ENCODE assay signal across 12 cellular contexts in the genomic region with DNA sequence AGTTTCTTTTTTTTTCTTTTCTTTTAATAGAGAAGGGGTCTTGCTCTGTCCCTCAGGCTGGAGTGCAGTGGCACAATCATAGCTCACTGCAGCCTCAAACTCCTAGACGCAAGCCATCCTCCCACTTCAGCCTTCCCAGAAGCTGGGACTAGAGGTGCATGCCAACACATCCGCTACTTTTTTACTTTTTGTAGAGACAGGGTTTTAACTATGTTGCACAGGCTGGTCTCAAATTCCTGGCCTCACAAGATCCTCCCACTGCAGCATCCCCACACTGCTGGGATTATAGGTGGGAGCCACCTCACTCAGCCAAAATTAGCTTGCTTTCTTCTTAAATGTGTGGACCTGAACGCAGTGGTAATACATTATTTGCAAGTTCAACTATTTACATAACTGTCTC.
DNase-seq lines count a peak whose midpoint lies in the region; ATAC-seq and TF ChIP-seq lines count a peak whose summit lies in the region.
"Had no signal": no experiment of that assay in that cellular context is flagged by ENCODE, and none has a peak within 500 bp of the region (broad histone marks: within the 10 kb centered on the region; RNA-seq: fewer than 3 reads in every experiment).

No MANE protein-coding gene starts in this region.

- H3K9me3 ChIP-seq in CD4-positive, alpha-beta T cell (ENCODE audit: control insufficient read depth, low read length), result no peaks in the 10 kb centered on the region
- H3K9me3 ChIP-seq in HUES6 (ENCODE audit: control insufficient read depth, insufficient read depth, low read depth, low read length) (no peaks in the 10 kb centered on the region), ovary (no peaks in the 10 kb centered on the region)

- intact Hi-C loops in CD4-positive, alpha-beta T cell (cut with DNase I, micrococcal nuclease), result loop anchor here (2.0 to 5.0 kb wide), 4 partner anchors 15 to 97 kb away; no protein-coding TSS in a partner anchor
- intact Hi-C loops in ovary (cut with DNase I), result loop anchor here in 1 of 4 donors (5.0 kb wide), 1 partner anchor 68 kb away; a partner anchor contains a TSS

- H3K36me3 ChIP-seq in HUES6 (ENCODE audit: control insufficient read depth, insufficient read depth, low read length), result no peaks in the 10 kb centered on the region
- no peaks in the 10 kb centered on the region for H3K36me3 ChIP-seq in ovary

- no peak for DNase-seq in CD4-positive, alpha-beta T cell
- no peak for DNase-seq in activated naive CD8-positive, alpha-beta T cell treated with anti-CD3 and anti-CD28 coated beads, Interleukin-2, amount 10 ng/mL, durations not matched to agents 7 days and 5 days
- DNase-seq in ovary (peak in 1 of 5 donors; percentile 9), foreskin fibroblast (no peak), GM10248 (ENCODE audit: extremely low spot score) (no peak)
- DNase-seq: activated B cell treated with CpG ODN at 0.5 μM for 24 hours; mammary epithelial cell; MM.1S; NCI-H2171 treated with DMSO at 0.1 percent for 48 hours; stimulated activated CD4-positive, alpha-beta T cell treated with anti-CD3 and anti-CD28 coated beads, Interleukin-15, amount 100 ng/mL, for 24 hours had no signal

- H3K27me3 ChIP-seq in CD4-positive, alpha-beta T cell (ENCODE audit: control insufficient read depth, insufficient read depth, low read length), result no peaks in the 10 kb centered on the region
- no peaks in the 10 kb centered on the region for H3K27me3 ChIP-seq in HUES6 (ENCODE audit: control insufficient read depth, insufficient read depth, low read length)
- H3K27me3 ChIP-seq in ovary, result no peaks in the 10 kb centered on the region

- CTCF ChIA-PET in CD4-positive, alpha-beta T cell (lab: Charles Lee), result interaction anchor here (1.1 kb wide), 1 partner anchor 16 kb away, joined by 4 read pairs; no protein-coding TSS in a partner anchor
- CTCF ChIA-PET in GM10248 (lab: Yijun Ruan, JAX), result interaction anchor here (1.0 kb wide), 1 partner anchor 13 kb away, joined by 3 read pairs; no protein-coding TSS in a partner anchor

- H3K36me3 Mint-ChIP-seq in CD4-positive, alpha-beta T cell (ENCODE audit: low read depth), result peaks cover 47% of the 10 kb centered on the region
- peaks cover 14% of the 10 kb centered on the region for H3K36me3 Mint-ChIP-seq in activated naive CD8-positive, alpha-beta T cell treated with anti-CD3 and anti-CD28 coated beads, Interleukin-2, amount 10 ng/mL, durations not matched to agents 7 days and 5 days
- H3K36me3 Mint-ChIP-seq in stimulated activated memory B cell treated with anti-CD40 and anti-IgM and Interleukin-4, amounts not matched to agents 10 μg/mL and 1 μg/mL and 100 μg/mL, for 72 hours, result peaks cover 12% of the 10 kb centered on the region

- H3K27me3 Mint-ChIP-seq in CD4-positive, alpha-beta T cell, result no peaks in the 10 kb centered on the region
- no peaks in the 10 kb centered on the region for H3K27me3 Mint-ChIP-seq in activated naive CD8-positive, alpha-beta T cell treated with anti-CD3 and anti-CD28 coated beads, Interleukin-2, amount 10 ng/mL, durations not matched to agents 7 days and 5 days
- H3K27me3 Mint-ChIP-seq in stimulated activated memory B cell treated with anti-CD40 and anti-IgM and Interleukin-4, amounts not matched to agents 10 μg/mL and 1 μg/mL and 100 μg/mL, for 72 hours, result no peaks in the 10 kb centered on the region
- H3K27me3 Mint-ChIP-seq: activated B cell treated with CpG ODN at 0.5 μM for 24 hours had no signal

- no peak overlapping the region for H3K4me3 ChIP-seq in HUES6 (ENCODE audit: low read depth, low read length)
- peak overlapping the region; percentile 26 for H3K4me3 ChIP-seq in ovary
- no peak overlapping the region for H3K4me3 ChIP-seq in foreskin fibroblast (ENCODE audit: low read depth in 1 of 2, low read length in 2 of 2)

- peak overlapping the region; percentile 90 for H3K4me3 Mint-ChIP-seq in CD4-positive, alpha-beta T cell
- peak overlapping the region; percentile 92 for H3K4me3 Mint-ChIP-seq in activated naive CD8-positive, alpha-beta T cell treated with anti-CD3 and anti-CD28 coated beads, Interleukin-2, amount 10 ng/mL, durations not matched to agents 7 days and 5 days
- no peak overlapping the region for H3K4me3 Mint-ChIP-seq in stimulated activated memory B cell treated with anti-CD40 and anti-IgM and Interleukin-4, amounts not matched to agents 10 μg/mL and 1 μg/mL and 100 μg/mL, for 72 hours

- peaks cover 93% of the 10 kb centered on the region for H3K4me1 Mint-ChIP-seq in CD4-positive, alpha-beta T cell (ENCODE audit: low read depth)
- peaks cover 84% of the 10 kb centered on the region for H3K4me1 Mint-ChIP-seq in activated naive CD8-positive, alpha-beta T cell treated with anti-CD3 and anti-CD28 coated beads, Interleukin-2, amount 10 ng/mL, durations not matched to agents 7 days and 5 days
- H3K4me1 Mint-ChIP-seq in stimulated activated memory B cell treated with anti-CD40 and anti-IgM and Interleukin-4, amounts not matched to agents 10 μg/mL and 1 μg/mL and 100 μg/mL, for 72 hours, result peaks cover 43% of the 10 kb centered on the region

- H3K9me3 Mint-ChIP-seq in CD4-positive, alpha-beta T cell, result no peaks in the 10 kb centered on the region
- H3K9me3 Mint-ChIP-seq in activated naive CD8-positive, alpha-beta T cell treated with anti-CD3 and anti-CD28 coated beads, Interleukin-2, amount 10 ng/mL, durations not matched to agents 7 days and 5 days, result no peaks in the 10 kb centered on the region
- H3K9me3 Mint-ChIP-seq in stimulated activated memory B cell treated with anti-CD40 and anti-IgM and Interleukin-4, amounts not matched to agents 10 μg/mL and 1 μg/mL and 100 μg/mL, for 72 hours, result no peaks in the 10 kb centered on the region
- H3K9me3 Mint-ChIP-seq: activated B cell treated with CpG ODN at 0.5 μM for 24 hours had no signal

- H3K4me1 ChIP-seq in HUES6 (ENCODE audit: control insufficient read depth, insufficient read depth, low read length), result peaks cover 86% of the 10 kb centered on the region
- peaks cover 28% of the 10 kb centered on the region for H3K4me1 ChIP-seq in ovary (ENCODE audit: insufficient read depth)

- H3K27ac Mint-ChIP-seq in CD4-positive, alpha-beta T cell, result peak overlapping the region; percentile 94
- peak overlapping the region; percentile 98 for H3K27ac Mint-ChIP-seq in activated naive CD8-positive, alpha-beta T cell treated with anti-CD3 and anti-CD28 coated beads, Interleukin-2, amount 10 ng/mL, durations not matched to agents 7 days and 5 days
- H3K27ac Mint-ChIP-seq in stimulated activated memory B cell treated with anti-CD40 and anti-IgM and Interleukin-4, amounts not matched to agents 10 μg/mL and 1 μg/mL and 100 μg/mL, for 72 hours, result no peak overlapping the region
- H3K27ac Mint-ChIP-seq: activated B cell treated with CpG ODN at 0.5 μM for 24 hours had no signal

- POLR2A ChIA-PET in CD4-positive, alpha-beta T cell (lab: Charles Lee), result interaction anchor here (0.6 to 12.3 kb wide), 11 partner anchors 8 to 99 kb away, joined by 3 to 120 read pairs (median 5); a partner anchor contains a TSS
- POLR2A ChIA-PET in activated naive CD8-positive, alpha-beta T cell treated with anti-CD3 and anti-CD28 coated beads, Interleukin-2, amount 10 ng/mL, durations not matched to agents 7 days and 5 days (lab: Charles Lee), result interaction anchor here (0.7 to 5.2 kb wide), 7 partner anchors 9 to 65 kb away, joined by 3 to 80 read pairs (median 3); a partner anchor contains a TSS
- POLR2A ChIA-PET in GM10248 (lab: Yijun Ruan, JAX), result no interaction called here

- peak overlapping the region; percentile 75 for H3K27ac ChIP-seq in CD4-positive, alpha-beta T cell (ENCODE audit: low read depth, low read length)
- H3K27ac ChIP-seq in HUES6 (ENCODE audit: low read depth, low read length), result peak overlapping the region; percentile 76; the same call in 1 of the 2 replicates
- peak overlapping the region in 1 of 2 donors; percentile 31 for H3K27ac ChIP-seq in ovary

- no peak for ATAC-seq in CD4-positive, alpha-beta T cell (ENCODE audit: poor library complexity)
- no peak for ATAC-seq in activated naive CD8-positive, alpha-beta T cell treated with anti-CD3 and anti-CD28 coated beads, Interleukin-2, amount 10 ng/mL, durations not matched to agents 7 days and 5 days (ENCODE audit: low read depth)
- no peak for ATAC-seq in stimulated activated memory B cell treated with anti-CD40 and anti-IgM and Interleukin-4, amounts not matched to agents 10 μg/mL and 1 μg/mL and 100 μg/mL, for 72 hours

- TF ChIP-seq CTCF in CD4-positive, alpha-beta T cell (IDR thresholded peaks at IDR 0.05), result no peak
- TF ChIP-seq CTCF in ovary (IDR thresholded peaks at IDR 0.05) (no peak), foreskin fibroblast (IDR thresholded peaks at IDR 0.05; ENCODE audit: low read depth, low read length) (no peak), GM10248 (IDR thresholded peaks at IDR 0.05; ENCODE audit: control extremely low read depth, extremely low read depth, low read depth, missing control alignments) (no peak)

- 32 to 41% (median 33%) methylated on average over 3 of the region's 3 CpGs for WGBS in ovary, 3 donors

- TF ChIP-seq POLR2A in ovary (IDR thresholded peaks at IDR 0.05), result no peak

- peak overlapping the region; percentile 27 for H3K9ac ChIP-seq in HUES6 (ENCODE audit: low read length)

- TF ChIP-seq EP300 in ovary (IDR thresholded peaks at IDR 0.05), result no peak
